25 cellular contexts compared by ENCODE assay signal in the genomic region with DNA sequence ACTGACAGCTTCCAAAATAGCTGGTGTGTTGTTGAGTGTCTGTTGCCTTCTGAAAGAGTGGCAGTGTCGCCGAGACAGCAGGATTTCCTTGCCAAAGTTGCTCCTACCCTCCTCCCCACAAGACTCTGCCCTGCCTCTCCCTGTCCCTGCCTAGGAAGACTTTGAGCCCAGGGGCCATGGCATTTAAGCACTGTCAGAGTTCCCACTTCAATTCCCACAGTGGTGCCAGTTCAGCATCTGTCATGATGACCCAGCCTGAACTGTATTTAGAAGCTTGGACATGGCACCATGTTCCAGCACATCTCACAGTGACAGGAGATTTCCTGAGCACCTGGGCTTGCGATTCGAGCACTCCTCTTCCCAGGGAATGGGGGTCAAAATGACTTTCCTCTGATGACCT. TPM values are rescaled to one million over a fixed set of nuclear protein-coding genes. Genes with fewer than 3 reads are reported as not detected.
"Had no signal": no experiment of that assay in that cellular context is flagged by ENCODE, and none has a peak within 500 bp of the region (broad histone marks: within the 10 kb centered on the region; RNA-seq: fewer than 3 reads in every experiment).

No MANE protein-coding gene starts in this region.

- H3K27ac Mint-ChIP-seq: dendritic cell treated with granulocyte-macrophage colony-stimulating factor and Interleukin-4, amounts not matched to agents 40 ng/mL and 50 ng/mL, for 4 days; endodermal cell; natural killer cell; stimulated activated effector memory CD8-positive, alpha-beta T cell treated with anti-CD3 and anti-CD28 coated beads, Interleukin-12 subunit alpha, Interleukin-12 subunit beta, amount 100 ng/mL, for 72 hours; type B pancreatic cell had no signal

- H3K27me3 Mint-ChIP-seq: dendritic cell treated with granulocyte-macrophage colony-stimulating factor and Interleukin-4, amounts not matched to agents 40 ng/mL and 50 ng/mL, for 4 days had no signal

- H2AFZ ChIP-seq: hepatocyte had no signal

- H3K4me1 ChIP-seq: colonic mucosa, gastroesophageal sphincter, pancreas, right lobe of liver, stomach, thyroid gland had no signal

- DNase-seq: colonic mucosa; effector CD8-positive, alpha-beta T cell; endodermal cell; heart left ventricle; left cardiac atrium; left lung; mesendoderm; midbrain; natural killer cell; occipital lobe; pancreas; right lobe of liver; stimulated activated CD4-positive, alpha-beta T cell treated with anti-CD3 and anti-CD28 coated beads, Interleukin-2, amount 100 ng/mL, for 24 hours; stimulated activated CD4-positive, alpha-beta T cell treated with anti-CD3 and anti-CD28 coated beads, Interleukin-4, amount 100 ng/mL, for 24 hours; stimulated activated naive CD4-positive, alpha-beta T cell treated with Interleukin-2 at 50 U/mL for 16 hours; stomach; thyroid gland had no signal

- H3K4me1 Mint-ChIP-seq: natural killer cell; stimulated activated effector memory CD8-positive, alpha-beta T cell treated with anti-CD3 and anti-CD28 coated beads, Interleukin-12 subunit alpha, Interleukin-12 subunit beta, amount 100 ng/mL, for 72 hours had no signal

- H3K36me3 Mint-ChIP-seq: natural killer cell; stimulated activated effector memory CD8-positive, alpha-beta T cell treated with anti-CD3 and anti-CD28 coated beads, Interleukin-12 subunit alpha, Interleukin-12 subunit beta, amount 100 ng/mL, for 72 hours; type B pancreatic cell had no signal

- H3K27ac ChIP-seq: colonic mucosa, epithelial cell of prostate, gastroesophageal sphincter, heart left ventricle, hepatocyte, left lung, pancreas, right lobe of liver, stomach, thyroid gland had no signal

- H3K9me3 Mint-ChIP-seq: dendritic cell treated with granulocyte-macrophage colony-stimulating factor and Interleukin-4, amounts not matched to agents 40 ng/mL and 50 ng/mL, for 4 days; endodermal cell; natural killer cell; stimulated activated effector memory CD8-positive, alpha-beta T cell treated with anti-CD3 and anti-CD28 coated beads, Interleukin-12 subunit alpha, Interleukin-12 subunit beta, amount 100 ng/mL, for 72 hours; type B pancreatic cell had no signal

- H3K4me2 ChIP-seq: hepatocyte had no signal

- H3K79me2 ChIP-seq: hepatocyte had no signal

- H3K9me3 ChIP-seq: colonic mucosa, gastroesophageal sphincter, heart left ventricle, left lung, pancreas, right lobe of liver, stomach, thyroid gland had no signal

- H3K4me3 Mint-ChIP-seq: dendritic cell treated with granulocyte-macrophage colony-stimulating factor and Interleukin-4, amounts not matched to agents 40 ng/mL and 50 ng/mL, for 4 days; endodermal cell; natural killer cell; stimulated activated effector memory CD8-positive, alpha-beta T cell treated with anti-CD3 and anti-CD28 coated beads, Interleukin-12 subunit alpha, Interleukin-12 subunit beta, amount 100 ng/mL, for 72 hours; type B pancreatic cell had no signal

- H3K36me3 ChIP-seq: colonic mucosa, gastroesophageal sphincter, heart left ventricle, left lung, pancreas, right lobe of liver, stomach, thyroid gland had no signal

- H3K4me3 ChIP-seq: colonic mucosa, gastroesophageal sphincter, heart left ventricle, hepatocyte, left lung, pancreas, right lobe of liver, stomach, thyroid gland had no signal

- H3K27me3 ChIP-seq: colonic mucosa, gastroesophageal sphincter, heart left ventricle, hepatocyte, left lung, pancreas, right lobe of liver, stomach, thyroid gland had no signal

RNA-seq across cellular contexts. Expression of a gene that starts 43.6 kb away (rescaled TPM):
- total RNA-seq: esophagus mucosa, kidney epithelial cell, natural killer cell had no signal
